In genomic region chr7:121062684-121063279, GRCh38 we compare ENCODE assay signal across 1 cellular context.
TF ChIP-seq lines count a peak whose summit lies in the region.

No MANE protein-coding gene starts in this region.

TF ChIP-seq in SK-N-SH treated with all-trans-retinoic acid at 6 μM for 48 hours, 23 proteins besides CTCF, POLR2A, EP300 and RAD21 (continued from another document):
- TF ChIP-seq CREB5 (CRISPR knock-in tag; IDR thresholded peaks at IDR 0.05; ENCODE audit: low read depth) (no peak), CSRNP3 (CRISPR knock-in tag; IDR thresholded peaks at IDR 0.05) (no peak), ZC3H10 (CRISPR knock-in tag; IDR thresholded peaks at IDR 0.05) (no peak), SNAI2 (CRISPR knock-in tag; IDR thresholded peaks at IDR 0.05) (no peak), POU6F1 (CRISPR knock-in tag; IDR thresholded peaks at IDR 0.05; ENCODE audit: borderline replicate concordance, low read depth) (no peak), BACH2 (CRISPR knock-in tag; IDR thresholded peaks at IDR 0.05; ENCODE audit: borderline replicate concordance) (no peak), ZFP3 (CRISPR knock-in tag; IDR thresholded peaks at IDR 0.05) (no peak), OSR1 (CRISPR knock-in tag; IDR thresholded peaks at IDR 0.05) (no peak), ZNF565 (CRISPR knock-in tag; conservative IDR thresholded peaks at IDR 0.05; ENCODE audit: low read depth) (no peak), RARB (CRISPR knock-in tag; IDR thresholded peaks at IDR 0.05) (no peak), PPARA (CRISPR knock-in tag; IDR thresholded peaks at IDR 0.05; ENCODE audit: borderline replicate concordance) (no peak)
TF ChIP-seq in SK-N-SH treated with all-trans-retinoic acid at 6 μM for 48 hours: peak in this region for 0.
